8 cellular contexts compared by ENCODE assay signal in the genomic region with DNA sequence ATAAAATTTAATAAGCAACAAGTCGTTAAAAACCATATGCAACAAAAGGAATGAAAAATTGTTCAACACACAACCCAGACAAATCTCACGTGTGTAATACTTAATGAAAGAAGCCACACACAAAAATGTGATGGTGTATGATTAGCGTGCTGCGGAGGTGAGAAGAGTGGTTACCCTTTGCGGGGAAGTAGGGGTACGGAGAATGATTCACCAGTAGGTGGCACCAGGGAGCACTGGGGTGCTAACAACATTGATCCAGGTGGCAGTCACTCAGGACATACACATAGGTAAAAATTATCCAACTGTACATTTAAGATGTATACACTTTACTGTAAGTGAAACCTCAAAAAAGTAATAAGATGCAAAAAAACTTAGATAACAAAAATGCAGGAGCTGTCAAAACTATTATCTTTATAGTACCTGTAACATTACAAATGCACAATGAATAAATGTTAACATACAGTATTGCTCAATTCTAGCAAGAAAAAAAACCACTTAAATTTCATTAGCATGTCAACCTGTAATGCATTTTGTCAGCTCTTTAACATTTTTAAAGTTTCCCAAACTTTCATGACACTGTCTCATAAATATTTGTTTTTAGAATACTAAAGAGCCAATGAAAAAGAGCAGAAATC. TPM values are rescaled to one million over a fixed set of nuclear protein-coding genes. Genes with fewer than 3 reads are reported as not detected.
DNase-seq lines count a peak whose midpoint lies in the region; ATAC-seq, FAIRE-seq and TF ChIP-seq lines count a peak whose summit lies in the region.

No MANE protein-coding gene starts in this region.

- peak; percentile 57 for TF ChIP-seq CTCF in AG04449 (IDR thresholded peaks at IDR 0.05; ENCODE audit: insufficient read depth, low read length, missing control alignments)
- TF ChIP-seq CTCF in endothelial cell of umbilical vein (IDR thresholded peaks at IDR 0.05; ENCODE audit: extremely low read depth in 1 of 2, insufficient read depth in 1 of 2, low read depth in 1 of 2, low read length in 2 of 2) = peak; percentile 44 to 51

- H3K9me1 ChIP-seq in endothelial cell of umbilical vein (replicated peaks; ENCODE audit: control insufficient read depth, extremely low read depth, insufficient read depth, low read length) = no peaks in the 10 kb centered on the region

- TF ChIP-seq POLR2A in endothelial cell of umbilical vein (IDR thresholded peaks at IDR 0.05; ENCODE audit: low read depth, low read length) = no peak

- intact Hi-C loops in endothelial cell of umbilical vein (cut with micrococcal nuclease) = no loop called here

- H2AFZ ChIP-seq in endothelial cell of umbilical vein (ENCODE audit: low read depth, low read length) = no peak overlapping the region

- H3K4me3 ChIP-seq in AG04449 (ENCODE audit: low read depth, low read length) (no peak overlapping the region), H7 (ENCODE audit: insufficient read depth, low read depth, low read length) (no peak overlapping the region), endothelial cell of umbilical vein (replicated peaks in 1 of 3; ENCODE audit: insufficient read depth in 1 of 3, low read depth in 1 of 3, low read length in 3 of 3) (no peak overlapping the region), small intestine (ENCODE audit: low read depth in 1 of 2, low read length in 2 of 2) (no peak overlapping the region)

- WGBS in small intestine, 3 donors = 46 to 71% (median 47%) methylated on average over 6 of the region's 6 CpGs

- dilution Hi-C loops in endothelial cell of umbilical vein (cut with MboI; ENCODE audit: extremely low pct_ligation_motif_present, low sequenced_read_pairs) = no loop called here

- no peak for DNase-seq in AG04449 (ENCODE audit: low read depth, low spot score)
- peak; percentile 48 for DNase-seq in H7
- peak; percentile 58 to 70 for DNase-seq in activated CD4-positive, alpha-beta T cell treated with anti-CD3 and anti-CD28 coated beads, Interleukin-2, amount 50 U/mL, for 48 hours
- no peak for DNase-seq in endothelial cell of umbilical vein (ENCODE audit: low read depth, low spot score)
- peak; percentile 64 for DNase-seq in small intestine
- no peak for DNase-seq in ureter (ENCODE audit: low spot score)

- CTCF ChIA-PET in AG04449 (lab: Yijun Ruan, JAX) = interaction anchor here (0.6 to 1.7 kb wide), 6 partner anchors 11 to 931 kb away, joined by 3 to 7 read pairs (median 4); no protein-coding TSS in a partner anchor
- CTCF ChIA-PET in endothelial cell of umbilical vein (lab: Charles Lee) = interaction anchor here (0.7 to 1.9 kb wide), 14 partner anchors 8 to 294 kb away, joined by 3 to 10 read pairs (median 4); a partner anchor contains a TSS

- H3K79me2 ChIP-seq in endothelial cell of umbilical vein (ENCODE audit: control insufficient read depth, insufficient read depth, low read length) = peaks cover 14% of the 10 kb centered on the region

- no peaks in the 10 kb centered on the region for H4K20me1 ChIP-seq in endothelial cell of umbilical vein (replicated peaks; ENCODE audit: control insufficient read depth, extremely low read depth, insufficient read depth, low read length)

- H3K9me3 ChIP-seq in endothelial cell of umbilical vein (replicated peaks; ENCODE audit: control insufficient read depth, insufficient read depth, low read length) = no peaks in the 10 kb centered on the region
- H3K9me3 ChIP-seq in small intestine (ENCODE audit: control insufficient read depth, low read depth) = no peaks in the 10 kb centered on the region

- no TSS peak for BruUV-seq in endothelial cell of umbilical vein (replicated peaks; lab: Mats Ljungman, UMichigan)

- H3K36me3 ChIP-seq in H7 (replicated peaks; ENCODE audit: control insufficient read depth, insufficient read depth, low read length) (no peaks in the 10 kb centered on the region), endothelial cell of umbilical vein (ENCODE audit: control insufficient read depth in 2 of 2, extremely low read depth in 1 of 2, insufficient read depth in 2 of 2, low read length in 2 of 2) (no peaks in the 10 kb centered on the region), small intestine (ENCODE audit: control insufficient read depth in 2 of 2, insufficient read depth in 2 of 2, low read length in 2 of 2) (no peaks in the 10 kb centered on the region)

- H3K27me3 ChIP-seq in H7 (ENCODE audit: control insufficient read depth, insufficient read depth, low read length) (no peaks in the 10 kb centered on the region), endothelial cell of umbilical vein (ENCODE audit: control insufficient read depth in 2 of 2, insufficient read depth in 2 of 2, low read length in 2 of 2) (no peaks in the 10 kb centered on the region), small intestine (ENCODE audit: control insufficient read depth in 2 of 2, insufficient read depth in 2 of 2, low read length in 2 of 2) (no peaks in the 10 kb centered on the region)

- H3K4me2 ChIP-seq in endothelial cell of umbilical vein (ENCODE audit: insufficient read depth, low read length) = no peak overlapping the region

- FAIRE-seq in endothelial cell of umbilical vein (lab: Jason Lieb, UNC) (no peak), small intestine (lab: Jason Lieb, UNC) (peak; percentile 15)

- H3K27ac ChIP-seq in endothelial cell of umbilical vein (ENCODE audit: insufficient read depth, low read depth, low read length) (no peak overlapping the region), small intestine (ENCODE audit: low read depth in 1 of 2, low read length in 1 of 2) (no peak overlapping the region)

- POLR2A ChIA-PET in AG04449 (lab: Yijun Ruan, JAX) = no interaction called here
- POLR2A ChIA-PET in endothelial cell of umbilical vein (lab: Charles Lee) = no interaction called here

- H3K9ac ChIP-seq in endothelial cell of umbilical vein (replicated peaks; ENCODE audit: extremely low read depth, insufficient read depth, low read length) = no peak overlapping the region

- H3K4me1 ChIP-seq in endothelial cell of umbilical vein (ENCODE audit: control insufficient read depth, extremely low read depth, insufficient read depth, low read length) (no peaks in the 10 kb centered on the region), small intestine (ENCODE audit: control insufficient read depth in 2 of 2, insufficient read depth in 1 of 2, low read depth in 1 of 2, low read length in 1 of 2) (no peaks in the 10 kb centered on the region)

- no peak for ATAC-seq in HG03521 (IDR thresholded peaks at IDR 0.05; ENCODE audit: unreplicated experiment)
- no peak for ATAC-seq in GM18517 (IDR thresholded peaks at IDR 0.05; ENCODE audit: unreplicated experiment)

TF ChIP-seq in endothelial cell of umbilical vein, 7 proteins besides CTCF, POLR2A, EP300 and RAD21:
- TF ChIP-seq POLR2AphosphoS5 (IDR thresholded peaks at IDR 0.05; ENCODE audit: insufficient read depth, low read depth, low read length) = no peak

RNA-seq across cellular contexts. Expression of a gene that starts 46.8 kb away (rescaled TPM):
- total RNA-seq in H7 (2014; rRNA removed; shearing (Covaris generic)) = 0.62 and 1.3 TPM in 2 replicates
- total RNA-seq in endothelial cell of umbilical vein (30.4 and 45.7 TPM in 2 replicates), ureter (10.1 TPM)
- polyA plus RNA-seq in endothelial cell of umbilical vein (9.1 and 13.5 TPM in 2 replicates), small intestine (10 to 100 TPM in 2 of 3 donors, 1 to 10 TPM in 1; 8.6 to 23.9 (median 11.6) TPM)
- 13.1 and 13.2 TPM in 2 replicates for polyA plus RNA-seq in endothelial cell of umbilical vein (2011; cell fraction: cytosol; rRNA removed)
- polyA plus RNA-seq in endothelial cell of umbilical vein (2011; cell fraction: nucleus; rRNA removed) = 14.3 and 15.6 TPM in 2 replicates
- polyA plus RNA-seq in endothelial cell of umbilical vein (2012) = 14.4 and 16.0 TPM in 2 replicates
- 24.6 and 29.7 TPM in 2 replicates for polyA minus RNA-seq in endothelial cell of umbilical vein
- not detected for polyA minus RNA-seq in endothelial cell of umbilical vein (2011; cell fraction: cytosol; rRNA and poly(A)+ RNA removed)
- polyA minus RNA-seq in endothelial cell of umbilical vein (2011; cell fraction: nucleus; rRNA and poly(A)+ RNA removed) = 20.1 and 21.7 TPM in 2 replicates

Comparison
In these comparisons a context has a peak if more than half of its experiments do, and no peak if none do; other contexts are left out.
1. DNase-seq: peak in H7 (single experiment), activated CD4-positive, alpha-beta T cell treated with anti-CD3 and anti-CD28 coated beads, Interleukin-2, amount 50 U/mL, for 48 hours (2 of 2) and small intestine (single experiment); none in AG04449 (single experiment), endothelial cell of umbilical vein (single experiment) and ureter (single experiment).